ENCODE assay signal across 1 cellular context in the genomic region with DNA sequence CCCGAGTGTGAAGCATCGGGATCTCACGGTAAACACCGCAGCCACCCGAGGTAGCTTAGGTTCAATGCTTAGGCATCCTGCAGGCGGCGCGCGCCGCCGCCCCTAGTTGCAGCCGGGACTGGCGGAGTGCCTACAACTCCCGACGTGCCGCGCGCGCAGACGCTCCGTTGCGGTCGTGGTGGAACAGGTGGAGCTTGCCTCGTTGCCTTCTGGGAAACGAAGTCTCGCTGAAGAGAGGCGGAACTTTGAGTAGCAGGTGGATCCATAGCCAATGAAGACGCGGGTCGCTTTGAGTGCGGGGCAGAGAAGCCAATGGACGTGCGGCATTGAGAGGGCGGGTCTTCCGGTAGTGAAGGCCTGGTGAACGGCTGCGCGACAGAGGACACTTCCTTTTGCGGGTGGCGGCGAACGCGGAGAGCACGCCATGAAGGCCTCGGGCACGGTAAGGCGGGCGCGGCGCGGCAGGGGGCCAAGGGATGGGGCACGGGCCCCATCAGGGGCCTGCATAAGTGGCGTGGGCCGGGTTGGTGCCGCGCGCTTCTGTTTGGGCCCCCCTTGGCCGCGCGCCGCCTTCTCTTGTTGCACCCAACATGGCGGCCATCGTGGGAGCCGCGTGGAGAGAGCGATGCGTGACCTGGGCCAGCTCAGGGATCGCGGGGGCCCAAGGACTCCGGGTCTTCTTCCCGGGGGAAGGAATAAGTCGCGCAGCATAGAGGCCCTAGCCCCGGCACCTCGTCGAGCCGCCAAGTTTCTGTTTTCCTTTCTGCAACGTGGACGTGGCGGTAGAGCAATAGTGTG.
TF ChIP-seq lines count a peak whose summit lies in the region.

A gene (plus strand): TSS at position 378 of the 798 bp plus-strand sequence. CDS start 47 bp downstream, at position 425.

TF ChIP-seq in HepG2, 621 proteins besides CTCF, POLR2A, EP300 and RAD21 (continued from another document and continues in another):
- TF ChIP-seq, protein P1, sequence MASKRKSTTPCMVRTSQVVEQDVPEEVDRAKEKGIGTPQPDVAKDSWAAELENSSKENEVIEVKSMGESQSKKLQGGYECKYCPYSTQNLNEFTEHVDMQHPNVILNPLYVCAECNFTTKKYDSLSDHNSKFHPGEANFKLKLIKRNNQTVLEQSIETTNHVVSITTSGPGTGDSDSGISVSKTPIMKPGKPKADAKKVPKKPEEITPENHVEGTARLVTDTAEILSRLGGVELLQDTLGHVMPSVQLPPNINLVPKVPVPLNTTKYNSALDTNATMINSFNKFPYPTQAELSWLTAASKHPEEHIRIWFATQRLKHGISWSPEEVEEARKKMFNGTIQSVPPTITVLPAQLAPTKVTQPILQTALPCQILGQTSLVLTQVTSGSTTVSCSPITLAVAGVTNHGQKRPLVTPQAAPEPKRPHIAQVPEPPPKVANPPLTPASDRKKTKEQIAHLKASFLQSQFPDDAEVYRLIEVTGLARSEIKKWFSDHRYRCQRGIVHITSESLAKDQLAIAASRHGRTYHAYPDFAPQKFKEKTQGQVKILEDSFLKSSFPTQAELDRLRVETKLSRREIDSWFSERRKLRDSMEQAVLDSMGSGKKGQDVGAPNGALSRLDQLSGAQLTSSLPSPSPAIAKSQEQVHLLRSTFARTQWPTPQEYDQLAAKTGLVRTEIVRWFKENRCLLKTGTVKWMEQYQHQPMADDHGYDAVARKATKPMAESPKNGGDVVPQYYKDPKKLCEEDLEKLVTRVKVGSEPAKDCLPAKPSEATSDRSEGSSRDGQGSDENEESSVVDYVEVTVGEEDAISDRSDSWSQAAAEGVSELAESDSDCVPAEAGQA (IDR thresholded peaks at IDR 0.05; ENCODE audit: low read depth): peak; percentile 40; the same call in 1 of the 2 replicates
- TF ChIP-seq, protein P1 (CRISPR knock-in tag; IDR thresholded peaks at IDR 0.05; ENCODE audit: borderline replicate concordance): no peak
- TF ChIP-seq ZNF451 (CRISPR knock-in tag; IDR thresholded peaks at IDR 0.05) (no peak), ZNF781 (CRISPR knock-in tag; IDR thresholded peaks at IDR 0.05; ENCODE audit: borderline replicate concordance, not compliant biosample characterization) (peak; percentile 80), ZFP37 (CRISPR knock-in tag; IDR thresholded peaks at IDR 0.05; ENCODE audit: borderline replicate concordance) (no peak), SP1 (IDR thresholded peaks at IDR 0.05) (no peak), SP1 (CRISPR knock-in tag; IDR thresholded peaks at IDR 0.05) (peak; percentile 68), NFYB (CRISPR knock-in tag; IDR thresholded peaks at IDR 0.05) (peak; percentile 98), ZNF460 (CRISPR knock-in tag; IDR thresholded peaks at IDR 0.05; ENCODE audit: borderline replicate concordance) (no peak), KMT2B (CRISPR knock-in tag; IDR thresholded peaks at IDR 0.05) (peak; percentile 79), NFE2L2 (IDR thresholded peaks at IDR 0.05; ENCODE audit: low read length) (no peak), YEATS4 (CRISPR knock-in tag; IDR thresholded peaks at IDR 0.05; ENCODE audit: borderline replicate concordance) (peak; percentile 94), ZNF292 (CRISPR knock-in tag; IDR thresholded peaks at IDR 0.05; ENCODE audit: borderline replicate concordance, low read depth) (no peak; the same call in 1 of the 2 replicates), DPF2 (CRISPR knock-in tag; IDR thresholded peaks at IDR 0.05; ENCODE audit: borderline replicate concordance, low read depth) (no peak), ZNF431 (CRISPR knock-in tag; IDR thresholded peaks at IDR 0.05; ENCODE audit: borderline replicate concordance, low read depth) (no peak), JARID2 (CRISPR knock-in tag; IDR thresholded peaks at IDR 0.05; ENCODE audit: insufficient replicate concordance) (no peak), ZKSCAN8 (CRISPR knock-in tag; IDR thresholded peaks at IDR 0.05; ENCODE audit: borderline replicate concordance) (no peak), IRX3 (CRISPR knock-in tag; IDR thresholded peaks at IDR 0.05; ENCODE audit: borderline replicate concordance, low read depth) (no peak), ZNF672 (CRISPR knock-in tag; IDR thresholded peaks at IDR 0.05) (no peak), ZNF839 (CRISPR knock-in tag; IDR thresholded peaks at IDR 0.05; ENCODE audit: borderline replicate concordance) (peak; percentile 22; the same call in 1 of the 2 replicates), ZNF101 (CRISPR knock-in tag; IDR thresholded peaks at IDR 0.05; ENCODE audit: borderline replicate concordance, low read depth) (no peak), MLLT10 (CRISPR knock-in tag; IDR thresholded peaks at IDR 0.05) (no peak; the same call in 1 of the 2 replicates), SMAD3 (CRISPR knock-in tag; IDR thresholded peaks at IDR 0.05) (no peak; the same call in 1 of the 2 replicates), SATB2 (CRISPR knock-in tag; IDR thresholded peaks at IDR 0.05) (no peak), NKX3-1 (CRISPR knock-in tag; IDR thresholded peaks at IDR 0.05) (no peak), SNRNP70 (IDR thresholded peaks at IDR 0.05; ENCODE audit: low read depth, low read length) (no peak), ZNF367 (CRISPR knock-in tag; IDR thresholded peaks at IDR 0.05; ENCODE audit: borderline replicate concordance) (no peak), ZNF567 (CRISPR knock-in tag; IDR thresholded peaks at IDR 0.05; ENCODE audit: borderline replicate concordance) (peak; percentile 45; the same call in 1 of the 2 replicates), TRIM24 (CRISPR knock-in tag; IDR thresholded peaks at IDR 0.05) (no peak), IKZF1 (IDR thresholded peaks at IDR 0.05) (no peak), GTF2F1 (IDR thresholded peaks at IDR 0.05; ENCODE audit: low read length) (peak; percentile 60; the same call in 1 of the 2 replicates), NFATC3 (CRISPR knock-in tag; IDR thresholded peaks at IDR 0.05) (0 out of 2 replicates have a peak, but pooled peaks have one; percentile 13), HNRNPH1 (optimal IDR thresholded peaks at IDR 0.05; ENCODE audit: low read depth, low read length) (no peak), ZNF484 (CRISPR knock-in tag; IDR thresholded peaks at IDR 0.05; ENCODE audit: borderline replicate concordance, low read depth) (no peak), ZNF747 (CRISPR knock-in tag; IDR thresholded peaks at IDR 0.05; ENCODE audit: borderline replicate concordance) (no peak), CCAR2 (optimal IDR thresholded peaks at IDR 0.05; ENCODE audit: low read depth, low read length) (no peak), ZNF263 (CRISPR knock-in tag; IDR thresholded peaks at IDR 0.05) (no peak), ZNF761 (CRISPR knock-in tag; conservative IDR thresholded peaks at IDR 0.05) (peak; percentile 57; the same call in 1 of the 2 replicates), ZNF841 (CRISPR knock-in tag; IDR thresholded peaks at IDR 0.05; ENCODE audit: borderline replicate concordance) (no peak), ATRX (CRISPR knock-in tag; IDR thresholded peaks at IDR 0.05; ENCODE audit: borderline replicate concordance) (no peak), ZNF772 (CRISPR knock-in tag; IDR thresholded peaks at IDR 0.05) (no peak), HMGA1 (CRISPR knock-in tag; conservative IDR thresholded peaks at IDR 0.05) (no peak), ZFP36 (IDR thresholded peaks at IDR 0.05; ENCODE audit: borderline replicate concordance, low read depth, low read length, partially characterized antibody) (no peak)
- TF ChIP-seq, protein P2, sequence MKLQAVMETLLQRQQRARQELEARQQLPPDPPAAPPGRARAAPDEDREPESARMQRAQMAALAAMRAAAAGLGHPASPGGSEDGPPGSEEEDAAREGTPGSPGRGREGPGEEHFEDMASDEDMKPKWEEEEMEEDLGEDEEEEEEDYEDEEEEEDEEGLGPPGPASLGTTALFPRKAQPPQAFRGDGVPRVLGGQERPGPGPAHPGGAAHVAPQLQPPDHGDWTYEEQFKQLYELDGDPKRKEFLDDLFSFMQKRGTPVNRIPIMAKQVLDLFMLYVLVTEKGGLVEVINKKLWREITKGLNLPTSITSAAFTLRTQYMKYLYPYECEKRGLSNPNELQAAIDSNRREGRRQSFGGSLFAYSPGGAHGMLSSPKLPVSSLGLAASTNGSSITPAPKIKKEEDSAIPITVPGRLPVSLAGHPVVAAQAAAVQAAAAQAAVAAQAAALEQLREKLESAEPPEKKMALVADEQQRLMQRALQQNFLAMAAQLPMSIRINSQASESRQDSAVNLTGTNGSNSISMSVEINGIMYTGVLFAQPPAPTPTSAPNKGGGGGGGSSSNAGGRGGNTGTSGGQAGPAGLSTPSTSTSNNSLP (IDR thresholded peaks at IDR 0.05; ENCODE audit: low read depth, low read length): 0 out of 2 replicates have a peak, but pooled peaks have one; percentile 43
- TF ChIP-seq, protein P3, sequence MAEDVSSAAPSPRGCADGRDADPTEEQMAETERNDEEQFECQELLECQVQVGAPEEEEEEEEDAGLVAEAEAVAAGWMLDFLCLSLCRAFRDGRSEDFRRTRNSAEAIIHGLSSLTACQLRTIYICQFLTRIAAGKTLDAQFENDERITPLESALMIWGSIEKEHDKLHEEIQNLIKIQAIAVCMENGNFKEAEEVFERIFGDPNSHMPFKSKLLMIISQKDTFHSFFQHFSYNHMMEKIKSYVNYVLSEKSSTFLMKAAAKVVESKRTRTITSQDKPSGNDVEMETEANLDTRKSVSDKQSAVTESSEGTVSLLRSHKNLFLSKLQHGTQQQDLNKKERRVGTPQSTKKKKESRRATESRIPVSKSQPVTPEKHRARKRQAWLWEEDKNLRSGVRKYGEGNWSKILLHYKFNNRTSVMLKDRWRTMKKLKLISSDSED (CRISPR knock-in tag; IDR thresholded peaks at IDR 0.05): no peak
- TF ChIP-seq, protein P4, sequence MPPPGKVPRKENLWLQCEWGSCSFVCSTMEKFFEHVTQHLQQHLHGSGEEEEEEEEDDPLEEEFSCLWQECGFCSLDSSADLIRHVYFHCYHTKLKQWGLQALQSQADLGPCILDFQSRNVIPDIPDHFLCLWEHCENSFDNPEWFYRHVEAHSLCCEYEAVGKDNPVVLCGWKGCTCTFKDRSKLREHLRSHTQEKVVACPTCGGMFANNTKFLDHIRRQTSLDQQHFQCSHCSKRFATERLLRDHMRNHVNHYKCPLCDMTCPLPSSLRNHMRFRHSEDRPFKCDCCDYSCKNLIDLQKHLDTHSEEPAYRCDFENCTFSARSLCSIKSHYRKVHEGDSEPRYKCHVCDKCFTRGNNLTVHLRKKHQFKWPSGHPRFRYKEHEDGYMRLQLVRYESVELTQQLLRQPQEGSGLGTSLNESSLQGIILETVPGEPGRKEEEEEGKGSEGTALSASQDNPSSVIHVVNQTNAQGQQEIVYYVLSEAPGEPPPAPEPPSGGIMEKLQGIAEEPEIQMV (CRISPR knock-in tag; IDR thresholded peaks at IDR 0.05; ENCODE audit: low read depth): no peak
- TF ChIP-seq, protein P5, sequence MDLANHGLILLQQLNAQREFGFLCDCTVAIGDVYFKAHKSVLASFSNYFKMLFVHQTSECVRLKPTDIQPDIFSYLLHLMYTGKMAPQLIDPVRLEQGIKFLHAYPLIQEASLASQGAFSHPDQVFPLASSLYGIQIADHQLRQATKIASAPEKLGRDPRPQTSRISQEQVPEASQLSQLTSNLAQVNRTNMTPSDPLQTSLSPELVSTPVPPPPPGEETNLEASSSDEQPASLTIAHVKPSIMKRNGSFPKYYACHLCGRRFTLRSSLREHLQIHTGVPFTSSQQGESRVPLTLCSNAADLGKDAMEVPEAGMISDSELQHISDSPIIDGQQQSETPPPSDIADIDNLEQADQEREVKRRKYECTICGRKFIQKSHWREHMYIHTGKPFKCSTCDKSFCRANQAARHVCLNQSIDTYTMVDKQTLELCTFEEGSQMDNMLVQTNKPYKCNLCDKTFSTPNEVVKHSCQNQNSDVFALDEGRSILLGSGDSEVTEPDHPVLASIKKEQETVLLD (CRISPR knock-in tag; IDR thresholded peaks at IDR 0.05; ENCODE audit: low read depth): no peak
- TF ChIP-seq, protein P6, sequence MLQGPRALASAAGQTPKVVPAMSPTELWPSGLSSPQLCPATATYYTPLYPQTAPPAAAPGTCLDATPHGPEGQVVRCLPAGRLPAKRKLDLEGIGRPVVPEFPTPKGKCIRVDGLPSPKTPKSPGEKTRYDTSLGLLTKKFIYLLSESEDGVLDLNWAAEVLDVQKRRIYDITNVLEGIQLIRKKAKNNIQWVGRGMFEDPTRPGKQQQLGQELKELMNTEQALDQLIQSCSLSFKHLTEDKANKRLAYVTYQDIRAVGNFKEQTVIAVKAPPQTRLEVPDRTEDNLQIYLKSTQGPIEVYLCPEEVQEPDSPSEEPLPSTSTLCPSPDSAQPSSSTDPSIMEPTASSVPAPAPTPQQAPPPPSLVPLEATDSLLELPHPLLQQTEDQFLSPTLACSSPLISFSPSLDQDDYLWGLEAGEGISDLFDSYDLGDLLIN (CRISPR knock-in tag; IDR thresholded peaks at IDR 0.05; ENCODE audit: borderline replicate concordance): peak; percentile 35; the same call in 1 of the 2 replicates
